In the genomic region with DNA sequence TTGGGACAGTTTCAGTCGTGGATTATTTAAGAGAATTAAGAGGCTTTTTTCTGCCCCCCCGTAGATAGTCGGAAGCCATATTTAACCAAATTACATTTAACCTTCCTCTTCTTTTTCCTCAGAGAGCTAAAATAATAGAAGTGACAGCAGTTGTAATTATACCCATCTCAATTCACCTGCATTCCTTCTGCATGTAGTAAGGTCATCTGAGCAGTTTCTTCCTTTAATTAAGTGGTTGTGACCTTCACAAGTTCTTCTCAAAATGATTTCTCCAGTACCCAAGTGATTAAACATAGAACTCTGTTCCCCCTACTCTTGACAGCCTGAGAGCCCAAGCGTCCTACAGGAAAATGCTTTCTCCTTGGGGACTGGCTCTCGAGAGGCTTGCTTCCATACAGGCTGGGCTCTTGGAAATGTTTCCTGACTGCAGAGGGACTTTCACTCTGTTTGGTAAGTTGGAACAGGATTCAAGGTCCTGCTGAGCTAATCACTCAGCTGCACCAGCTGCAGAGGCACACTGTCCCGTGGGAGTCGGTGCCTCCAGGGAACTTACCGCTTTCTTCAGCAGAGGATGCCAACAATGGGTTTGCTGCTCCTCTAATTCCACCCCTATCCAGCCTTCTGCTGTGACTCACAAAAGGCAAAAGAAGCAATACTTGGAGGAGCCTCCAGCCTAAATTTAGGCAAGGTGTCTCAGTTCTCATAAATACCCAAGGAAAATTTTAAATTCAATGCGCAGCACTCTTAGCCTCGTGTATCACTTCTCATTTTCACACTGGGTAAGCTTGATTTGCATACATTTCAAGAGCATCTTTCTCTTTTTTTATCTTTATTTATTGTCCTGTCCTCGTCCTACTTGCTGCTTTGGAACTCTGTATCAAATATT, we compare ENCODE assay signal across 12 cellular contexts.
DNase-seq lines count a peak whose midpoint lies in the region; ATAC-seq and TF ChIP-seq lines count a peak whose summit lies in the region.
"Had no signal": no experiment of that assay in that cellular context is flagged by ENCODE, and none has a peak within 500 bp of the region (broad histone marks: within the 10 kb centered on the region; RNA-seq: fewer than 3 reads in every experiment).

No MANE protein-coding gene starts in this region.

- peak overlapping the region; percentile 66 for H3K9ac ChIP-seq in Karpas-422 (ENCODE audit: low read length)

- no peaks in the 10 kb centered on the region; the same call in 1 of the 2 replicates for H3K36me3 ChIP-seq in Karpas-422 (ENCODE audit: insufficient read depth, low read length)
- H3K36me3 ChIP-seq in brain microvascular endothelial cell (replicated peaks), result no peaks in the 10 kb centered on the region
- H3K36me3 ChIP-seq: pancreas, SJCRH30 had no signal

- peaks cover 46% of the 10 kb centered on the region for H3K4me1 ChIP-seq in Karpas-422 (ENCODE audit: low read length)
- H3K4me1 ChIP-seq: pancreas, SJCRH30 had no signal

- peaks cover 5% of the 10 kb centered on the region for H3K9me3 Mint-ChIP-seq in stimulated activated memory B cell treated with anti-CD40 and anti-IgM and Interleukin-4, amounts not matched to agents 10 μg/mL and 1 μg/mL and 100 μg/mL, for 72 hours

- H3K9me3 ChIP-seq in Karpas-422 (ENCODE audit: low read length), result peaks cover 7% of the 10 kb centered on the region
- H3K9me3 ChIP-seq: pancreas, SJCRH30 had no signal

- peak overlapping the region; percentile 61 for H3K4me3 ChIP-seq in Karpas-422 (ENCODE audit: low read length)
- no peak overlapping the region for H3K4me3 ChIP-seq in brain microvascular endothelial cell (ENCODE audit: low read depth, low read length)
- H3K4me3 ChIP-seq: pancreas, SJCRH30 had no signal

- H3K4me1 Mint-ChIP-seq in stimulated activated memory B cell treated with anti-CD40 and anti-IgM and Interleukin-4, amounts not matched to agents 10 μg/mL and 1 μg/mL and 100 μg/mL, for 72 hours, result peaks cover 40% of the 10 kb centered on the region

- H3K9me2 ChIP-seq in Karpas-422 (replicated peaks; ENCODE audit: insufficient read depth, low read length), result no peaks in the 10 kb centered on the region

- DNase-seq in DMS 273 (lab: John Stamatoyannopoulos, UW; ENCODE audit: unreplicated experiment) (peak; percentile 16), DMS 273 treated with DMSO at 0.1 percent for 48 hours (lab: John Stamatoyannopoulos, UW) (no peak), Karpas-422 (peak; percentile 93), GM10266 (ENCODE audit: extremely low spot score) (no peak), brain microvascular endothelial cell (no peak), NCI-H1694 (lab: John Stamatoyannopoulos, UW) (no peak)
- DNase-seq: cortex of kidney, pancreas had no signal

- no peaks in the 10 kb centered on the region for H4K20me1 ChIP-seq in Karpas-422 (ENCODE audit: insufficient read depth, low read depth, low read length)

- H3K27me3 ChIP-seq in Karpas-422 (ENCODE audit: low read length), result no peaks in the 10 kb centered on the region
- no peaks in the 10 kb centered on the region for H3K27me3 ChIP-seq in brain microvascular endothelial cell (replicated peaks)
- H3K27me3 ChIP-seq: pancreas, SJCRH30 had no signal

- peak overlapping the region; percentile 86 for H3K4me2 ChIP-seq in Karpas-422 (ENCODE audit: low read depth, low read length, poor library complexity, severe bottlenecking)

- peak overlapping the region; percentile 91 for H3K27ac Mint-ChIP-seq in stimulated activated memory B cell treated with anti-CD40 and anti-IgM and Interleukin-4, amounts not matched to agents 10 μg/mL and 1 μg/mL and 100 μg/mL, for 72 hours

- in situ Hi-C loops in brain microvascular endothelial cell (cut with HindIII; ENCODE audit: low pct_ligation_motif_present, low sequenced_read_pairs), result no loop called here

- no peaks in the 10 kb centered on the region for H3K27me3 Mint-ChIP-seq in stimulated activated memory B cell treated with anti-CD40 and anti-IgM and Interleukin-4, amounts not matched to agents 10 μg/mL and 1 μg/mL and 100 μg/mL, for 72 hours

- H3K36me3 Mint-ChIP-seq in stimulated activated memory B cell treated with anti-CD40 and anti-IgM and Interleukin-4, amounts not matched to agents 10 μg/mL and 1 μg/mL and 100 μg/mL, for 72 hours, result peaks cover 6% of the 10 kb centered on the region

- H3K79me2 ChIP-seq in Karpas-422 (ENCODE audit: low read length), result no peaks in the 10 kb centered on the region

- H2AFZ ChIP-seq in Karpas-422 (ENCODE audit: low read length), result peak overlapping the region; percentile 46

- peak; percentile 81 for ATAC-seq in HG02759 (IDR thresholded peaks at IDR 0.05; ENCODE audit: unreplicated experiment)
- ATAC-seq in stimulated activated memory B cell treated with anti-CD40 and anti-IgM and Interleukin-4, amounts not matched to agents 10 μg/mL and 1 μg/mL and 100 μg/mL, for 72 hours, result peak; percentile 91
- ATAC-seq: pancreas had no signal

- H3K4me3 Mint-ChIP-seq in stimulated activated memory B cell treated with anti-CD40 and anti-IgM and Interleukin-4, amounts not matched to agents 10 μg/mL and 1 μg/mL and 100 μg/mL, for 72 hours, result peak overlapping the region; percentile 42

- H3K27ac ChIP-seq in Karpas-422 (ENCODE audit: low read length), result peak overlapping the region; percentile 99
- no peak overlapping the region for H3K27ac ChIP-seq in brain microvascular endothelial cell
- H3K27ac ChIP-seq: 22Rv1, pancreas, SJCRH30 had no signal

- TF ChIP-seq CTCF in GM10266 (IDR thresholded peaks at IDR 0.05; ENCODE audit: control insufficient read depth, insufficient read depth, low read depth, missing control alignments), result no peak
- no peak for TF ChIP-seq CTCF in brain microvascular endothelial cell (IDR thresholded peaks at IDR 0.05; ENCODE audit: low read depth, low read length, missing control alignments)

Comparison
In these comparisons a context has a peak if more than half of its experiments do, and no peak if none do; other contexts are left out.
1. DNase-seq: peak in DMS 273 (single experiment) and Karpas-422 (single experiment); none in DMS 273 treated with DMSO at 0.1 percent for 48 hours (single experiment), GM10266 (single experiment), brain microvascular endothelial cell (single experiment) and NCI-H1694 (single experiment).